Comparison of ENCODE assay signal across 1 cellular context in the genomic region with DNA sequence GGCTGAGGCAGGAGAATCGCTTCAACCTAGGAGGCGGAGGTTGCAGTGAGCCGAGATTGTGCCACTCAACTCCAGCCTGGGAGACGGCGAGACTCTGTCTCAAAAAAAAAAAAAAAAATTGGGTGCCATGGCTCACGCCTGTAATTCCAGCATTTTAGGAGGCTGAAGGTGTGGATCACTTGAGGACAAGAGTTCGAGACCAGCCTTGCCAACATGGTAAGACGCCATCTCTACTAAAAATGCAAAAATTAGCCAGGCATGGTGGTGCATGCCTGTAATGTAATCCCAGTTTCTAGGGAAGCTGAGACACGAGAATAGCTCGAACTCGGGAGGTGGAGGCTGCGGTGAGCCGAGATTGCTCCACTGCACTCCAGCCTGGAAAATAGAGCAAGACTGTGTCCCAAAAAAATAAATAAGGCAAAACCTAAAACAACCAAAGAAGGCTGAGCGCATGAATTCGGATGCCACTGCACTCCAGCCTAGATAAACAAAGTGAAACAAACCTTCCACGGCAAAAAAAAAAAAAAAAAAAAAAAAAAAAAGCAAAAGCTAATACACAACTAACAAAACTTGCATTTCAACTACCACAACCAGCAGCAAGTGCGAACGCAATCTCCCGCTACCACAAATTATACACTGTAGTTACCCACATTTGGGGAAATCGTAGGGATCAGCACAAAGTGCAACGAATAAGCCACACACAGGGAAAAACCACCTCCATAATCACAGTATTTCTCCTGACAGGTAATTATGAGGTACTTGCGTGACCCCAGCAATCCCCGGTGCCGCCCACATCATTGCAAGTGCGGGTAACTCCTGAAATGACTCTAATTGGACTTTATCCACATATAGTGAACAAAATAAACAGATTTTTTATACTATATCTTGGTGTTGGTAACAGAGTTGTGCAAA.
TF ChIP-seq lines count a peak whose summit lies in the region.

No MANE protein-coding gene starts in this region.

TF ChIP-seq in GM12878, 131 proteins besides CTCF, POLR2A, EP300 and RAD21:
- TF ChIP-seq SMARCA5 (IDR thresholded peaks at IDR 0.05) = no peak
- TF ChIP-seq ZNF384 (IDR thresholded peaks at IDR 0.05; ENCODE audit: borderline replicate concordance, low read depth, low read length) = 0 out of 2 replicates have a peak, but pooled peaks have one; percentile 21
- peak; percentile 14; the same call in 1 of the 2 replicates for TF ChIP-seq RUNX3 (IDR thresholded peaks at IDR 0.05; ENCODE audit: low read length)
- TF ChIP-seq ZNF207 (IDR thresholded peaks at IDR 0.05; ENCODE audit: borderline replicate concordance) = no peak
- peak; percentile 18; the same call in 1 of the 2 replicates for TF ChIP-seq JUNB (IDR thresholded peaks at IDR 0.05)
